ENCODE assay signal across 1 cellular context in the genomic region with DNA sequence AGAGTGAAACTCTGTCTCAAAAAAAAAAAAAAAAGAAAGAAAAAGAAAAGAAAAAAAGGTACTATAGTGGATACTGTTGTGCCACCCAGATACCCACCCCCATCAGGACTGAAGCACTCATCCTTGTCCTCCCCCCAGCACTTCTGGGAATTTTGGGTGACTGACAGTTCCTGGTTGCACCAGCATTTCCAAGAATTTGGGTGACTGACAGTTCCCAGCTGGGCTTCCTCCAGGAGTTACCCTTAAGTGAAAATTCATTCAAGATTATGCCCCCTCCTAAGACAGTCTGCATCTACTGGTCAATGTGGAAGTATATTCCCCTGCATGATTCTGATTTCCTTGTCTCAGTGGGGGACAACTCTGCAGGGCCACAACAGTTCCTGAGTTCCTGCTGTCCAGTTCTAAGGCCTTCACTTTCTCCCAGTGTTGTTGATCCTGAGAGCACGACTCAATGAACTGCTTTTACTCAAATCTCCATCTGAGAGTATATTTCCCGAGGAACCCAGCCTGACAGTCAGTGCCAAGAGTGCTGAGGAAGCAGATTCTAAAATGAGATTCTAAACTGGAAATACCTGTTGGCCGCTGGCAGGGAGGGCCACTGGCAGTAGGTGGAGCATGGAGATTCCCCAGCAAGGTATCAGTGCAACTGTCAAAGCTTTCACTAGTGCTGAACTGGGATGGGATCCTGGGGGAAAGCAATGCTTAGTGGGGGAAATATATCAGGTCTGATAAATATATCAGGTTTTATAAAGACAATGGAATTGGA.
TF ChIP-seq lines count a peak whose summit lies in the region.

No MANE protein-coding gene starts in this region.

TF ChIP-seq in H1, 55 proteins besides CTCF, POLR2A, EP300 and RAD21:
- TF ChIP-seq CREB1 (IDR thresholded peaks at IDR 0.05) (no peak), ZNF274 (IDR thresholded peaks at IDR 0.05; ENCODE audit: borderline replicate concordance, extremely low read depth, low read length) (no peak), MAFK (IDR thresholded peaks at IDR 0.05; ENCODE audit: low read depth, low read length) (peak; percentile 81), RXRA (IDR thresholded peaks at IDR 0.05; ENCODE audit: insufficient read depth, low read depth, low read length) (no peak), ASH2L (IDR thresholded peaks at IDR 0.05; ENCODE audit: low read length) (no peak)
- TF ChIP-seq, protein P1, sequence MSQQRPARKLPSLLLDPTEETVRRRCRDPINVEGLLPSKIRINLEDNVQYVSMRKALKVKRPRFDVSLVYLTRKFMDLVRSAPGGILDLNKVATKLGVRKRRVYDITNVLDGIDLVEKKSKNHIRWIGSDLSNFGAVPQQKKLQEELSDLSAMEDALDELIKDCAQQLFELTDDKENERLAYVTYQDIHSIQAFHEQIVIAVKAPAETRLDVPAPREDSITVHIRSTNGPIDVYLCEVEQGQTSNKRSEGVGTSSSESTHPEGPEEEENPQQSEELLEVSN (IDR thresholded peaks at IDR 0.05), result no peak
